ENCODE assay signal across 16 cellular contexts in the genomic region with DNA sequence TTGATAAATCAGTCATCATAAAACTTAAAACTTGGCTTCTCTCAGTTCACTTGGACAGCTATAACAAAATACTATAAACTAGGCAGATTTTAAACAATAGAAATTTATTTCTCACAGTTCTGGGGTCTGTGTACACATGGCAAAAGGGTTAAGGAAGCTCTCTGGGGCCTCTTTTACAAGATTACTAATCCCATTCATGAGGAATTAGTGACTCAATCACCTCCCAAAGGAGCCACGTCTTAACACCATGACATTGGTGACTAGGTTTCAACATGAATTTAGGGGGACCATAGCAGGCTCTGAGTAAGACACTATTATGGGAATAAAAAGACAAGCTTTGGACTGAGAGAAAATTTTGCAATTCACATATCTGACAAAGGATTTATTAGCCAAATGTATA.
A peak's percentile ranks its signal among the peaks of the same experiment; 100 is the strongest.
DNase-seq lines count a peak whose midpoint lies in the region; TF ChIP-seq lines count a peak whose summit lies in the region.
"Had no signal": no experiment of that assay in that cellular context is flagged by ENCODE, and none has a peak within 500 bp of the region (broad histone marks: within the 10 kb centered on the region; RNA-seq: fewer than 3 reads in every experiment).

No MANE protein-coding gene starts in this region.

- H3K9ac ChIP-seq in HUES48 (ENCODE audit: low read depth, low read length) = no peak overlapping the region
- no peak overlapping the region for H3K9ac ChIP-seq in neural progenitor cell
- H3K9ac ChIP-seq: BLaER1 had no signal

- H3K27ac ChIP-seq in HUES48 (ENCODE audit: low read depth, low read length) = peak overlapping the region; percentile 5
- no peak overlapping the region for H3K27ac ChIP-seq in neural progenitor cell
- H3K27ac ChIP-seq: BLaER1, C4-2B had no signal

- H3K9me3 Mint-ChIP-seq in neural progenitor cell (peaks cover 24% of the 10 kb centered on the region), Calu3 (ENCODE audit: low read depth, unreplicated experiment) (no peaks in the 10 kb centered on the region)
- H3K9me3 Mint-ChIP-seq: CD4-positive, alpha-beta T cell had no signal

- no TSS peak for BruUV-seq in Calu3 (replicated peaks; lab: Mats Ljungman, UMichigan)

- H4K20me1 ChIP-seq in neural progenitor cell (ENCODE audit: low read depth) = no peaks in the 10 kb centered on the region
- H4K20me1 ChIP-seq: BLaER1 had no signal

- no peak overlapping the region for H2AFZ ChIP-seq in neural progenitor cell (replicated peaks)

- H3K36me3 ChIP-seq in HUES48 (ENCODE audit: control insufficient read depth, insufficient read depth, low read length) = no peaks in the 10 kb centered on the region
- H3K36me3 ChIP-seq in neural progenitor cell = no peaks in the 10 kb centered on the region
- H3K36me3 ChIP-seq: BLaER1, HAP-1 had no signal

- no peaks in the 10 kb centered on the region for H3F3A ChIP-seq in neural progenitor cell (ENCODE audit: low read depth)

- peak; percentile 76 for DNase-seq in NCI-H82 treated with DMSO at 0.1 percent for 48 hours (lab: John Stamatoyannopoulos, UW; ENCODE audit: unreplicated experiment)
- peak; percentile 54 for DNase-seq in neural progenitor cell (ENCODE audit: low spot score)
- DNase-seq in activated CD4-positive, alpha-beta T cell treated with anti-CD3 and anti-CD28 coated beads for 4 hours = no peak
- DNase-seq in medulla oblongata (ENCODE audit: extremely low spot score) = no peak
- DNase-seq in Calu3 = no peak
- DNase-seq: CD4-positive, alpha-beta T cell; CD8-positive, alpha-beta memory T cell; DND-41; GF-D8; GOT3; HFFc6 had no signal

- H3K4me3 Mint-ChIP-seq in neural progenitor cell (no peak overlapping the region), Calu3 (ENCODE audit: low read depth, unreplicated experiment) (no peak overlapping the region)
- H3K4me3 Mint-ChIP-seq: B cell; CD4-positive, alpha-beta T cell; CD8-positive, alpha-beta memory T cell; HFFc6 had no signal

- H3K9me3 ChIP-seq in HUES48 (ENCODE audit: control insufficient read depth, insufficient read depth, low read length) = no peaks in the 10 kb centered on the region
- H3K9me3 ChIP-seq in neural progenitor cell (ENCODE audit: low read depth) = peaks cover 3% of the 10 kb centered on the region
- H3K9me3 ChIP-seq: BLaER1, HAP-1 had no signal

- H3K4me2 ChIP-seq in neural progenitor cell = no peak overlapping the region
- H3K4me2 ChIP-seq: BLaER1 had no signal

- H3K36me3 Mint-ChIP-seq in neural progenitor cell (no peaks in the 10 kb centered on the region), Calu3 (ENCODE audit: insufficient read depth, unreplicated experiment) (no peaks in the 10 kb centered on the region)
- H3K36me3 Mint-ChIP-seq: CD8-positive, alpha-beta memory T cell had no signal

- intact Hi-C loops in Calu3 (cut with micrococcal nuclease; ENCODE audit: unreplicated experiment) = no loop called here

- TF ChIP-seq CTCF in neural progenitor cell (IDR thresholded peaks at IDR 0.05) (no peak), Calu3 (IDR thresholded peaks at IDR 0.05; ENCODE audit: unreplicated experiment) (no peak)

- CTCF ChIA-PET in Calu3 (lab: Charles Lee) = no interaction called here

- H3K27ac Mint-ChIP-seq in neural progenitor cell (peak overlapping the region; percentile 4), Calu3 (ENCODE audit: unreplicated experiment) (no peak overlapping the region)
- H3K27ac Mint-ChIP-seq: B cell; CD4-positive, alpha-beta T cell; CD8-positive, alpha-beta memory T cell; HFFc6 had no signal

- H3K4me1 Mint-ChIP-seq in neural progenitor cell (peaks cover 22% of the 10 kb centered on the region), Calu3 (ENCODE audit: low read depth, unreplicated experiment) (peaks cover 8% of the 10 kb centered on the region)
- H3K4me1 Mint-ChIP-seq: B cell; CD8-positive, alpha-beta memory T cell had no signal

- peaks cover 12% of the 10 kb centered on the region for H3K4me1 ChIP-seq in HUES48 (ENCODE audit: control insufficient read depth, insufficient read depth, low read length)
- peaks cover 31% of the 10 kb centered on the region for H3K4me1 ChIP-seq in neural progenitor cell
- H3K4me1 ChIP-seq: BLaER1 had no signal

- no peaks in the 10 kb centered on the region for H3K79me2 ChIP-seq in neural progenitor cell (ENCODE audit: low read depth)

- H3K4me3 ChIP-seq in HUES48 (ENCODE audit: low read depth, low read length) (no peak overlapping the region), neural progenitor cell (no peak overlapping the region)
- H3K4me3 ChIP-seq: BLaER1, HAP-1 had no signal

- no peaks in the 10 kb centered on the region for H3K27me3 Mint-ChIP-seq in neural progenitor cell (ENCODE audit: insufficient read depth, low read depth)
- H3K27me3 Mint-ChIP-seq in Calu3 (ENCODE audit: unreplicated experiment) = no peaks in the 10 kb centered on the region

- H3K27me3 ChIP-seq in HUES48 (ENCODE audit: control insufficient read depth, insufficient read depth, low read length) (no peaks in the 10 kb centered on the region), neural progenitor cell (no peaks in the 10 kb centered on the region)
- H3K27me3 ChIP-seq: BLaER1 had no signal

Comparison
In these comparisons a context has a peak if more than half of its experiments do, and no peak if none do; other contexts are left out.
1. DNase-seq: peak in NCI-H82 treated with DMSO at 0.1 percent for 48 hours (single experiment) and neural progenitor cell (single experiment); none in activated CD4-positive, alpha-beta T cell treated with anti-CD3 and anti-CD28 coated beads for 4 hours (0 of 2), medulla oblongata (single experiment) and Calu3 (single experiment).